6 cellular contexts compared by ENCODE assay signal in genomic region chr17:75271955-75272847, GRCh38. TPM values are rescaled to one million over a fixed set of nuclear protein-coding genes. Genes with fewer than 3 reads are reported as not detected.
A peak's percentile ranks its signal among the peaks of the same experiment; 100 is the strongest.
DNase-seq lines count a peak whose midpoint lies in the region; ATAC-seq and TF ChIP-seq lines count a peak whose summit lies in the region.

No MANE protein-coding gene starts in this region.

- H3K4me3 ChIP-seq in BJ (ENCODE audit: low read depth, low read length) (peak overlapping the region; percentile 71), epithelial cell of proximal tubule (ENCODE audit: low read depth, low read length) (peak overlapping the region; percentile 83), skin epidermis (peak overlapping the region; percentile 67 to 95 (median 84))

- DNase-seq in BJ (ENCODE audit: low read depth) (no peak), NCI-H524 treated with DMSO at 0.1 percent for 48 hours (lab: John Stamatoyannopoulos, UW) (peak; percentile 57), epithelial cell of proximal tubule (ENCODE audit: low read depth) (no peak), SK-N-DZ (ENCODE audit: low spot score) (no peak)

- H3K36me3 ChIP-seq in BJ (ENCODE audit: control insufficient read depth, insufficient read depth, low read length) = peaks cover 1% of the 10 kb centered on the region; the same call in 1 of the 2 replicates

- no peak for ATAC-seq in HG03565 (IDR thresholded peaks at IDR 0.05; ENCODE audit: unreplicated experiment)

- H3K27ac ChIP-seq in skin epidermis = peak overlapping the region in 19 of 21 experiments; percentile 2 to 97 (median 87)

- POLR2A ChIA-PET in BJ (lab: Charles Lee) = interaction anchor here (0.8 to 2.2 kb wide), 2 partner anchors 17 to 122 kb away, joined by 3 to 9 read pairs; partner anchors contain the start of gene SLC25A19

- CTCF ChIA-PET in BJ (lab: Yijun Ruan, JAX) = interaction anchor here (0.5 to 2.7 kb wide), 15 partner anchors 8 to 244 kb away, joined by 3 to 36 read pairs (median 4); partner anchors contain the start of genes GGA3, MRPS7 and TSEN54

- H3K27me3 ChIP-seq in BJ (ENCODE audit: control insufficient read depth, insufficient read depth, low read length) = no peaks in the 10 kb centered on the region

- TF ChIP-seq CTCF in BJ (IDR thresholded peaks at IDR 0.05; ENCODE audit: insufficient read depth, low read depth, low read length) = no peak
- TF ChIP-seq CTCF in epithelial cell of proximal tubule (conservative IDR thresholded peaks at IDR 0.05; ENCODE audit: low read depth, low read length) = no peak

RNA-seq across cellular contexts. Expression of gene MIF4GD, which starts 1.2 kb away (rescaled TPM):
- 20.2 and 29.0 TPM in 2 replicates for polyA plus RNA-seq in BJ (2011; rRNA removed)
- polyA minus RNA-seq in BJ (2011; rRNA and poly(A)+ RNA removed) = 6.8 and 14.6 TPM in 2 replicates
- total RNA-seq in epithelial cell of proximal tubule = 19.1 and 26.5 TPM in 2 replicates
- 31.4 and 37.6 TPM in 2 replicates for polyA plus RNA-seq in SK-N-DZ (2014; cell fraction: cytosol; rRNA removed)
- polyA plus RNA-seq in SK-N-DZ (2014; cell fraction: nucleus; rRNA removed) = 26.0 and 29.8 TPM in 2 replicates

RNA-seq across cellular contexts. Expression of gene MRPS7, which starts 10.5 kb away (rescaled TPM):
- 66.3 and 69.1 TPM in 2 replicates for polyA plus RNA-seq in BJ (2011; rRNA removed)
- 19.5 and 35.0 TPM in 2 replicates for polyA minus RNA-seq in BJ (2011; rRNA and poly(A)+ RNA removed)
- total RNA-seq in epithelial cell of proximal tubule = 91.2 and 95.6 TPM in 2 replicates
- 99.8 and 115 TPM in 2 replicates for polyA plus RNA-seq in SK-N-DZ (2014; cell fraction: cytosol; rRNA removed)
- polyA plus RNA-seq in SK-N-DZ (2014; cell fraction: nucleus; rRNA removed) = 55.9 and 80.9 TPM in 2 replicates

RNA-seq across cellular contexts. Expression of gene GGA3, which starts 10.8 kb away (rescaled TPM):
- polyA plus RNA-seq in BJ (2011; rRNA removed) = 18.7 and 27.6 TPM in 2 replicates
- polyA minus RNA-seq in BJ (2011; rRNA and poly(A)+ RNA removed) = 21.3 and 23.9 TPM in 2 replicates
- total RNA-seq in epithelial cell of proximal tubule = 15.3 and 19.5 TPM in 2 replicates
- polyA plus RNA-seq in SK-N-DZ (2014; cell fraction: cytosol; rRNA removed) = 27.0 and 29.3 TPM in 2 replicates
- 144 and 155 TPM in 2 replicates for polyA plus RNA-seq in SK-N-DZ (2014; cell fraction: nucleus; rRNA removed)

RNA-seq across cellular contexts. Expression of gene SLC25A19, which starts 17.0 kb away (rescaled TPM):
- 8.3 and 12.0 TPM in 2 replicates for polyA plus RNA-seq in BJ (2011; rRNA removed)
- 5.6 and 7.1 TPM in 2 replicates for polyA minus RNA-seq in BJ (2011; rRNA and poly(A)+ RNA removed)
- 10.5 and 25.7 TPM in 2 replicates for total RNA-seq in epithelial cell of proximal tubule
- 30.2 and 36.1 TPM in 2 replicates for polyA plus RNA-seq in SK-N-DZ (2014; cell fraction: cytosol; rRNA removed)
- polyA plus RNA-seq in SK-N-DZ (2014; cell fraction: nucleus; rRNA removed) = 42.9 and 54.7 TPM in 2 replicates
